Comparison of ENCODE assay signal across 8 cellular contexts in genomic region chr2:26942543-26943295, GRCh38. TPM values are rescaled to one million over a fixed set of nuclear protein-coding genes. Genes with fewer than 3 reads are reported as not detected.
DNase-seq lines count a peak whose midpoint lies in the region; ATAC-seq and TF ChIP-seq lines count a peak whose summit lies in the region.

No MANE protein-coding gene starts in this region.

- H3K9me3 ChIP-seq in iPS DF 6.9 (ENCODE audit: control insufficient read depth, insufficient read depth, low read length) (no peaks in the 10 kb centered on the region), smooth muscle cell (replicated peaks; ENCODE audit: low read depth) (no peaks in the 10 kb centered on the region)

- no peak overlapping the region for H3K4me2 ChIP-seq in smooth muscle cell

- DNase-seq in Daoy (ENCODE audit: low read depth) (peak; percentile 67), LHCN-M2 (ENCODE audit: low read depth) (peak; percentile 15), T-helper 2 cell (peak; percentile 8 to 48 (median 38)), astrocyte of the spinal cord (ENCODE audit: low read depth, low spot score) (peak; percentile 41), iPS DF 6.9 (ENCODE audit: low read depth, low spot score) (peak; percentile 74), smooth muscle cell (lab: John Stamatoyannopoulos, UW; ENCODE audit: unreplicated experiment) (peak; percentile 23), ureter (ENCODE audit: low spot score) (no peak)

- in situ Hi-C loops in astrocyte of the spinal cord (cut with HindIII; ENCODE audit: low sequenced_read_pairs), result no loop called here

- H3K9ac ChIP-seq in smooth muscle cell (ENCODE audit: low read depth), result no peak overlapping the region

- H3F3A ChIP-seq in smooth muscle cell (ENCODE audit: low read depth), result no peaks in the 10 kb centered on the region

- no peaks in the 10 kb centered on the region for H4K20me1 ChIP-seq in smooth muscle cell (ENCODE audit: low read depth)

- H3K79me2 ChIP-seq in smooth muscle cell (ENCODE audit: low read depth), result no peaks in the 10 kb centered on the region

- ATAC-seq in GM21576 (IDR thresholded peaks at IDR 0.05; ENCODE audit: unreplicated experiment), result no peak

- no CpG with 5 or more reads among the region's 28 CpGs for WGBS in iPS DF 6.9 (ENCODE audit: insufficient coverage, insufficient read length)
- 17% methylated on average over 28 of the region's 28 CpGs for WGBS in smooth muscle cell (ENCODE audit: low lambda C conversion rate)

- peaks cover 4% of the 10 kb centered on the region for H3K4me1 ChIP-seq in iPS DF 6.9 (ENCODE audit: control insufficient read depth, insufficient read depth, low read length)
- H3K4me1 ChIP-seq in smooth muscle cell (ENCODE audit: low read depth), result no peaks in the 10 kb centered on the region

- H3K27me3 ChIP-seq in iPS DF 6.9 (ENCODE audit: control insufficient read depth, insufficient read depth, low read length) (no peaks in the 10 kb centered on the region; the same call in 1 of the 2 replicates), smooth muscle cell (ENCODE audit: low read depth) (no peaks in the 10 kb centered on the region)

- H3K27ac ChIP-seq in iPS DF 6.9 (ENCODE audit: low read length) (no peak overlapping the region), smooth muscle cell (ENCODE audit: low read depth) (no peak overlapping the region)

- TF ChIP-seq CTCF in astrocyte of the spinal cord (IDR thresholded peaks at IDR 0.05; ENCODE audit: low read depth, low read length) (peak; percentile 86), smooth muscle cell (IDR thresholded peaks at IDR 0.05; ENCODE audit: borderline replicate concordance, insufficient read depth, poor library complexity, severe bottlenecking) (peak; percentile 92)

- H3K36me3 ChIP-seq in iPS DF 6.9 (ENCODE audit: control insufficient read depth, insufficient read depth, low read length) (no peaks in the 10 kb centered on the region), smooth muscle cell (ENCODE audit: low read depth) (no peaks in the 10 kb centered on the region)

- H3K4me3 ChIP-seq in astrocyte of the spinal cord (ENCODE audit: low read depth, low read length), result no peak overlapping the region
- peak overlapping the region; percentile 51; the same call in 1 of the 2 replicates for H3K4me3 ChIP-seq in iPS DF 6.9 (ENCODE audit: low read length)
- no peak overlapping the region for H3K4me3 ChIP-seq in smooth muscle cell

- no peak overlapping the region for H2AFZ ChIP-seq in smooth muscle cell (ENCODE audit: low read depth)

RNA-seq across cellular contexts. Expression of gene MAPRE3, which starts 27.7 kb away (rescaled TPM):
- 4.6 and 6.6 TPM in 2 replicates for total RNA-seq in Daoy (2014; rRNA removed; shearing (Covaris generic))
- total RNA-seq in LHCN-M2 (2014; rRNA removed) (1.5 and 1.7 TPM in 2 replicates), smooth muscle cell (9.5 and 12.5 TPM in 2 replicates), ureter (29.4 TPM)
- 9.1 TPM for polyA plus RNA-seq in LHCN-M2 (2012)
- polyA plus RNA-seq in smooth muscle cell, result 29.5 and 30.5 TPM in 2 replicates
